In genomic region chr15:54979949-54980348, GRCh38 we compare ENCODE assay signal across 1 cellular context.
TF ChIP-seq lines count a peak whose summit lies in the region.

No MANE protein-coding gene starts in this region.

TF ChIP-seq in SK-N-SH treated with all-trans-retinoic acid at 6 μM for 48 hours, 23 proteins besides CTCF, POLR2A, EP300 and RAD21 (continued from another document):
- TF ChIP-seq OSR1 (CRISPR knock-in tag; IDR thresholded peaks at IDR 0.05) = no peak
